16 cellular contexts compared by ENCODE assay signal in genomic region chr1:110293601-110294104, GRCh38.
"Had no signal": no experiment of that assay in that cellular context is flagged by ENCODE, and none has a peak within 500 bp of the region (broad histone marks: within the 10 kb centered on the region; RNA-seq: fewer than 3 reads in every experiment).

No MANE protein-coding gene starts in this region.

- ATAC-seq: gastroesophageal sphincter; heart left ventricle; left lobe of liver; natural killer cell treated with Interleukin-12 subunit alpha and Interleukin-12 subunit beta and Interleukin-15 and Interleukin-18, amount 100 ng/mL, for 72 hours; stimulated activated naive B cell treated with anti-CD40 and anti-IgM and Interleukin-4, amounts not matched to agents 10 μg/mL and 1 μg/mL and 100 μg/mL, for 72 hours; upper lobe of right lung had no signal

- H3K27me3 Mint-ChIP-seq: activated naive CD8-positive, alpha-beta T cell; stimulated activated naive B cell treated with anti-CD40 and anti-IgM and Interleukin-4, amounts not matched to agents 10 μg/mL and 1 μg/mL and 100 μg/mL, for 72 hours had no signal

- H3K4me1 Mint-ChIP-seq: stimulated activated naive B cell treated with anti-CD40 and anti-IgM and Interleukin-4, amounts not matched to agents 10 μg/mL and 1 μg/mL and 100 μg/mL, for 72 hours had no signal

- H3K36me3 Mint-ChIP-seq: activated naive CD8-positive, alpha-beta T cell; natural killer cell treated with Interleukin-12 subunit alpha and Interleukin-12 subunit beta and Interleukin-15 and Interleukin-18, amount 100 ng/mL, for 72 hours had no signal

- DNase-seq: activated CD4-positive, alpha-beta T cell treated with anti-CD3 and anti-CD28 coated beads for 1 hour; activated CD4-positive, alpha-beta T cell treated with anti-CD3 and anti-CD28 coated beads, Interleukin-2, amount 50 U/mL, for 4 hours; activated gamma-delta T cell treated with Interleukin-2 at 50 U/mL for 16 hours; effector memory CD4-positive, alpha-beta T cell; heart left ventricle; kidney; occipital lobe; stimulated activated naive B cell treated with anti-CD40 and anti-IgM and Interleukin-4, amounts not matched to agents 10 μg/mL and 1 μg/mL and 100 μg/mL, for 72 hours; upper lobe of right lung; WERI-Rb-1 had no signal

- H3K9me3 Mint-ChIP-seq: activated T-helper 1 cell treated with anti-CD3 and anti-CD28 coated beads, Interleukin-12 subunit alpha, Interleukin-12 subunit beta, Interleukin-2, Interleukin-4 antibody, amounts not matched to agents 30 ng/mL and 10 ng/mL and 1 ng/mL, durations not matched to agents 14 hours and 24 hours and 36 hours; dendritic cell treated with granulocyte-macrophage colony-stimulating factor and Interleukin-4, amounts not matched to agents 40 ng/mL and 50 ng/mL, for 4 days; natural killer cell treated with Interleukin-12 subunit alpha and Interleukin-12 subunit beta and Interleukin-15 and Interleukin-18, amount 100 ng/mL, for 72 hours; stimulated activated naive B cell treated with anti-CD40 and anti-IgM and Interleukin-4, amounts not matched to agents 10 μg/mL and 1 μg/mL and 100 μg/mL, for 72 hours had no signal

- H3K27ac Mint-ChIP-seq: activated naive CD8-positive, alpha-beta T cell; activated T-helper 1 cell treated with anti-CD3 and anti-CD28 coated beads, Interleukin-12 subunit alpha, Interleukin-12 subunit beta, Interleukin-2, Interleukin-4 antibody, amounts not matched to agents 30 ng/mL and 10 ng/mL and 1 ng/mL, durations not matched to agents 14 hours and 24 hours and 36 hours; dendritic cell treated with granulocyte-macrophage colony-stimulating factor and Interleukin-4, amounts not matched to agents 40 ng/mL and 50 ng/mL, for 4 days; natural killer cell treated with Interleukin-12 subunit alpha and Interleukin-12 subunit beta and Interleukin-15 and Interleukin-18, amount 100 ng/mL, for 72 hours; stimulated activated naive B cell treated with anti-CD40 and anti-IgM and Interleukin-4, amounts not matched to agents 10 μg/mL and 1 μg/mL and 100 μg/mL, for 72 hours had no signal

- H3K4me3 Mint-ChIP-seq: activated naive CD8-positive, alpha-beta T cell; activated T-helper 1 cell treated with anti-CD3 and anti-CD28 coated beads, Interleukin-12 subunit alpha, Interleukin-12 subunit beta, Interleukin-2, Interleukin-4 antibody, amounts not matched to agents 30 ng/mL and 10 ng/mL and 1 ng/mL, durations not matched to agents 14 hours and 24 hours and 36 hours; dendritic cell treated with granulocyte-macrophage colony-stimulating factor and Interleukin-4, amounts not matched to agents 40 ng/mL and 50 ng/mL, for 4 days; natural killer cell treated with Interleukin-12 subunit alpha and Interleukin-12 subunit beta and Interleukin-15 and Interleukin-18, amount 100 ng/mL, for 72 hours; stimulated activated naive B cell treated with anti-CD40 and anti-IgM and Interleukin-4, amounts not matched to agents 10 μg/mL and 1 μg/mL and 100 μg/mL, for 72 hours had no signal
